In genomic region chr10:60796481-60796880, GRCh38 we compare ENCODE assay signal across 17 cellular contexts. TPM values are rescaled to one million over a fixed set of nuclear protein-coding genes. Genes with fewer than 3 reads are reported as not detected.
DNase-seq lines count a peak whose midpoint lies in the region; ATAC-seq, FAIRE-seq and TF ChIP-seq lines count a peak whose summit lies in the region.
"Had no signal": no experiment of that assay in that cellular context is flagged by ENCODE, and none has a peak within 500 bp of the region (broad histone marks: within the 10 kb centered on the region; RNA-seq: fewer than 3 reads in every experiment).

No MANE protein-coding gene starts in this region.

- H3K4me1 ChIP-seq in cardiac muscle cell (ENCODE audit: low read depth) (peaks cover 3% of the 10 kb centered on the region), H9 (ENCODE audit: insufficient read depth, low read length) (no peaks in the 10 kb centered on the region), K562 (replicated peaks in 1 of 2; ENCODE audit: control insufficient read depth in 2 of 2, insufficient read depth in 2 of 2, low read length in 2 of 2) (no peaks in the 10 kb centered on the region), right lobe of liver (no peaks in the 10 kb centered on the region)
- H3K4me1 ChIP-seq: BE2C had no signal

- H3K23ac ChIP-seq in H9 (ENCODE audit: insufficient read length, low read depth, low read length): no peak overlapping the region

- no peak overlapping the region for H3K56ac ChIP-seq in H9 (ENCODE audit: insufficient read length, low read depth, low read length)

- H2AK5ac ChIP-seq in H9 (ENCODE audit: insufficient read length, low read length): no peak overlapping the region

- TF ChIP-seq RAD21 in K562 (CRISPR knock-in tag; conservative IDR thresholded peaks at IDR 0.05 in 1 of 2, IDR thresholded peaks at IDR 0.05 in 1 of 2): no peak

- no peak for TF ChIP-seq EP300 in K562 (IDR thresholded peaks at IDR 0.05; ENCODE audit: low read length)

- no TSS peak for BruUV-seq in K562 (replicated peaks; lab: Mats Ljungman, UMichigan)

- CTCF ChIA-PET in K562 (lab: Yijun Ruan, JAX; ENCODE audit: low intra/inter-chr PET ratio): interaction anchor here (0.5 kb wide), 1 partner anchor 147 kb away, joined by 3 read pairs; no protein-coding TSS in a partner anchor

- WGBS in H9 (ENCODE audit: extremely low coverage, insufficient read length, low lambda C conversion rate): no CpG with 5 or more reads among the region's 1 CpG
- WGBS in K562 (ENCODE audit: insufficient coverage, low coverage, missing lambda C conversion rate): 96% methylated on average over 1 of the region's 1 CpG
- 100% methylated on average over 1 of the region's 1 CpG for WGBS in right lobe of liver (ENCODE audit: insufficient coverage, low coverage, low lambda C conversion rate, missing lambda C conversion rate)

- no peak for FAIRE-seq in K562 (lab: Jason Lieb, UNC)
- FAIRE-seq: H54 had no signal

- H3K4me3 ChIP-seq in cardiac muscle cell (no peak overlapping the region), K562 (no peak overlapping the region), right lobe of liver (no peak overlapping the region)
- H3K4me3 ChIP-seq: GM23248 had no signal

- no peak overlapping the region for H2BK15ac ChIP-seq in H9 (ENCODE audit: low read depth, low read length)

- in situ Hi-C loops in K562 (cut with MboI): no loop called here

- H3K36me3 ChIP-seq in cardiac muscle cell (no peaks in the 10 kb centered on the region), K562 (ENCODE audit: control insufficient read depth, insufficient read depth, low read length) (peaks cover 59% of the 10 kb centered on the region), right lobe of liver (no peaks in the 10 kb centered on the region)

- H3K4me3 Mint-ChIP-seq in H9: no peak overlapping the region
- H3K4me3 Mint-ChIP-seq: CD4-positive, alpha-beta T cell had no signal

- no peak overlapping the region for H2BK5ac ChIP-seq in H9 (ENCODE audit: insufficient read length, low read length)

- H3K79me1 ChIP-seq in H9 (ENCODE audit: insufficient read depth, low read depth, low read length, poor library complexity, severe bottlenecking): no peaks in the 10 kb centered on the region

- no peak overlapping the region for H4K5ac ChIP-seq in H9 (ENCODE audit: insufficient read length, low read depth, low read length)

- no peaks in the 10 kb centered on the region for H3K27me3 ChIP-seq in cardiac muscle cell
- no peaks in the 10 kb centered on the region for H3K27me3 ChIP-seq in H9 (ENCODE audit: insufficient read depth, low read length)
- no peaks in the 10 kb centered on the region for H3K27me3 ChIP-seq in K562 (ENCODE audit: control insufficient read depth in 2 of 2, insufficient read depth in 2 of 2, low read length in 2 of 2)
- no peaks in the 10 kb centered on the region for H3K27me3 ChIP-seq in right lobe of liver
- H3K27me3 ChIP-seq: BE2C had no signal

- H3K27ac Mint-ChIP-seq in H9: peak overlapping the region in 2 of 3 experiments; percentile 2 to 51; a peak in 3 of 7 replicates
- H3K27ac Mint-ChIP-seq: CD4-positive, alpha-beta T cell had no signal

- POLR2A ChIA-PET in K562 (lab: Yijun Ruan, JAX): interaction anchor here (0.9 to 3.3 kb wide), 4 partner anchors 9 to 18 kb away, joined by 4 to 15 read pairs (median 6); partner anchors contain the start of gene CDK1

- no peaks in the 10 kb centered on the region for H3K9me1 ChIP-seq in K562 (ENCODE audit: control insufficient read depth, insufficient read depth, low read length)

- H2BK12ac ChIP-seq in H9 (ENCODE audit: insufficient read length, low read depth, low read length): no peak overlapping the region

- H3K14ac ChIP-seq in H9 (ENCODE audit: insufficient read depth, low read length): no peak overlapping the region

- H4K91ac ChIP-seq in H9 (ENCODE audit: insufficient read length, low read depth, low read length): no peak overlapping the region

- H3K9me3 Mint-ChIP-seq in H9: no peaks in the 10 kb centered on the region
- H3K9me3 Mint-ChIP-seq: CD4-positive, alpha-beta T cell had no signal

- H4K20me1 ChIP-seq in H9 (ENCODE audit: control insufficient read depth, insufficient read depth, insufficient read length): no peaks in the 10 kb centered on the region
- H4K20me1 ChIP-seq in K562 (replicated peaks; ENCODE audit: control insufficient read depth, insufficient read depth, low read length): no peaks in the 10 kb centered on the region

- H2BK120ac ChIP-seq in H9 (ENCODE audit: low read depth, low read length, poor library complexity, severe bottlenecking): no peak overlapping the region

- no peaks in the 10 kb centered on the region for H3K79me2 ChIP-seq in H9 (ENCODE audit: insufficient read depth, low read length)
- H3K79me2 ChIP-seq in K562 (ENCODE audit: control insufficient read depth, insufficient read depth, low read length): peaks cover 21% of the 10 kb centered on the region

- H3K4me2 ChIP-seq in H9 (ENCODE audit: insufficient read depth, insufficient read length, low read length): no peak overlapping the region
- H3K4me2 ChIP-seq in K562 (ENCODE audit: insufficient read depth, low read length): no peak overlapping the region

- intact Hi-C loops in left cardiac atrium (cut with DNase I): no loop called here
- intact Hi-C loops in K562 (cut with micrococcal nuclease): no loop called here
- intact Hi-C loops in right lobe of liver (cut with DNase I): no loop called here

- no peak overlapping the region for H3K18ac ChIP-seq in H9 (ENCODE audit: insufficient read length, low read depth, low read length)

- H3K4me1 Mint-ChIP-seq in H9: peaks cover 2 to 8% of the 10 kb centered on the region in 2 experiments

- no peak for ATAC-seq in left cardiac atrium
- ATAC-seq in K562: peak; percentile 9
- ATAC-seq in right lobe of liver: no peak
- no peak for ATAC-seq in GM19328 (IDR thresholded peaks at IDR 0.05; ENCODE audit: unreplicated experiment)
- ATAC-seq: HCT116 had no signal

- H2BK20ac ChIP-seq in H9 (ENCODE audit: low read depth, low read length, poor library complexity, severe bottlenecking): no peak overlapping the region

- H3K27ac ChIP-seq in cardiac muscle cell (peak overlapping the region; percentile 16), H9 (ENCODE audit: insufficient read length, low read depth, low read length) (no peak overlapping the region), K562 (ENCODE audit: extremely low read depth, low read depth, low read length) (no peak overlapping the region), right lobe of liver (no peak overlapping the region)
- H3K27ac ChIP-seq: GM23248, KMS-11 had no signal

- TF ChIP-seq CTCF in cardiac muscle cell (IDR thresholded peaks at IDR 0.05; ENCODE audit: low read depth, low read length) (no peak), H9 (conservative IDR thresholded peaks at IDR 0.05) (no peak), K562 (IDR thresholded peaks at IDR 0.05 in 2 of 3, conservative IDR thresholded peaks at IDR 0.05 in 1 of 3; ENCODE audit: insufficient read depth in 2 of 3, low read depth in 1 of 3, low read length in 3 of 3) (no peak), right lobe of liver (IDR thresholded peaks at IDR 0.05) (no peak)

- H3K9ac ChIP-seq in H9 (ENCODE audit: extremely low read depth, insufficient read length, low read length) (no peak overlapping the region), K562 (ENCODE audit: insufficient read depth in 1 of 2, low read depth in 2 of 2, low read length in 2 of 2) (no peak overlapping the region)
- H3K9ac ChIP-seq: GM23248, KMS-11 had no signal

- peak; percentile 50; the same call in 1 of the 2 replicates for TF ChIP-seq POLR2A in K562 (conservative IDR thresholded peaks at IDR 0.05)
- no peak for TF ChIP-seq POLR2A in right lobe of liver (IDR thresholded peaks at IDR 0.05)

- H3T11ph ChIP-seq in H9 (ENCODE audit: low read length): no peak overlapping the region

- H2AFZ ChIP-seq in H9 (ENCODE audit: low read length) (no peak overlapping the region), K562 (ENCODE audit: low read depth, low read length) (no peak overlapping the region)
- H2AFZ ChIP-seq: GM23248 had no signal

- no peak overlapping the region for H3K4ac ChIP-seq in H9 (ENCODE audit: low read depth, low read length)

- no peaks in the 10 kb centered on the region for H3K23me2 ChIP-seq in H9 (ENCODE audit: insufficient read length, low read depth, low read length, poor library complexity, severe bottlenecking)

- DNase-seq in cardiac muscle cell (ENCODE audit: low read depth in 1 of 2, low spot score in 1 of 2) (no peak), left cardiac atrium (no peak), H9 (no peak), K562 (ENCODE audit: extremely low read depth in 1 of 4, low spot score in 3 of 4) (no peak), right lobe of liver (no peak), foreskin melanocyte (no peak)
- DNase-seq: BE2C; C1 segment of cervical spinal cord; CD4-positive, alpha-beta T cell; DMS153; DMS79; GF-D8; GM23248 had no signal

- H3K36me3 Mint-ChIP-seq in H9 (ENCODE audit: insufficient read depth in 1 of 3, low read depth in 3 of 3): peaks cover 34 to 50% (median 45%) of the 10 kb centered on the region in 3 experiments

- H3K9me3 ChIP-seq in cardiac muscle cell (ENCODE audit: low read depth) (no peaks in the 10 kb centered on the region), H9 (ENCODE audit: control insufficient read depth, low read depth, low read length) (no peaks in the 10 kb centered on the region), K562 (replicated peaks; ENCODE audit: control insufficient read depth, insufficient read depth, low read depth, low read length) (no peaks in the 10 kb centered on the region), right lobe of liver (no peaks in the 10 kb centered on the region)
- H3K9me3 ChIP-seq: BE2C had no signal

- H4K8ac ChIP-seq in H9 (replicated peaks; ENCODE audit: insufficient read length, low read depth, low read length): no peak overlapping the region

- no peaks in the 10 kb centered on the region for H3K27me3 Mint-ChIP-seq in H9 (ENCODE audit: low read depth)
- H3K27me3 Mint-ChIP-seq: CD4-positive, alpha-beta T cell had no signal

RNA-seq across cellular contexts. Expression of gene CDK1, which starts 18.2 kb away (rescaled TPM):
- 20.1 and 65.3 TPM in 2 replicates for total RNA-seq in cardiac muscle cell
- 34.0 and 172 TPM in 2 replicates for polyA plus RNA-seq in cardiac muscle cell
- total RNA-seq in left cardiac atrium: 1 to 10 TPM; 1.5 to 2.7 TPM
- total RNA-seq in H9 (2021): 75.2 and 78.9 TPM in 2 replicates
- total RNA-seq in K562 (2011; cell fraction: chromatin; rRNA removed; ENCODE audit: low replicate concordance): 71.4 and 283 TPM in 2 replicates
- total RNA-seq in K562 (2011; cell fraction: nucleolus; rRNA removed): 32.2 and 40.9 TPM in 2 replicates
- total RNA-seq in K562 (2011; cell fraction: nucleoplasm; rRNA removed): 114 and 180 TPM in 2 replicates
- 122 and 156 TPM in 2 replicates for total RNA-seq in K562 (2014; rRNA removed)
- 306 and 331 TPM in 2 replicates for total RNA-seq in K562 (2014; rRNA removed; fragmentation: Illumina TruSeq; extraction: Trizol)
- total RNA-seq in K562 (2015; rRNA removed; fragmentation: Illumina TruSeq; extraction: Trizol): 213 and 236 TPM in 2 replicates
- total RNA-seq in K562 (2021): 159 and 174 TPM in 2 replicates
- 259 and 366 TPM in 2 replicates for polyA plus RNA-seq in K562 (2011; rRNA removed)
- polyA plus RNA-seq in K562 (2011; cell fraction: cytosol; rRNA removed): 38.7 and 88.0 TPM in 2 replicates
- 109 and 195 TPM in 2 replicates for polyA plus RNA-seq in K562 (2011; cell fraction: nucleus; rRNA removed)
- polyA plus RNA-seq in K562 (2012): 130 and 154 TPM in 2 replicates
- polyA plus RNA-seq in K562 (2014; fragmentation: Illumina TruSeq; extraction: Trizol): 206 and 228 TPM in 2 replicates
- 100 to 1,000 TPM; 568 to 685 TPM for polyA plus RNA-seq in K562 (2014; fragmentation: Nextera tagmentation; extraction: Ambion mirVana)
- 204 and 210 TPM in 2 replicates for polyA plus RNA-seq in K562 (2014; rRNA removed)
- polyA minus RNA-seq in K562 (2011; rRNA and poly(A)+ RNA removed): 110 and 131 TPM in 2 replicates
- polyA minus RNA-seq in K562 (2011; cell fraction: cytosol; rRNA and poly(A)+ RNA removed): 37.6 and 52.2 TPM in 2 replicates
- polyA minus RNA-seq in K562 (2011; cell fraction: nucleus; rRNA and poly(A)+ RNA removed): 102 and 159 TPM in 2 replicates
- total RNA-seq in right lobe of liver: 1 to 10 TPM in 5 of 6 experiments, not detected in 1; 1.2 to 3.6 (median 3.0) TPM
